9 cellular contexts compared by ENCODE assay signal in the genomic region with DNA sequence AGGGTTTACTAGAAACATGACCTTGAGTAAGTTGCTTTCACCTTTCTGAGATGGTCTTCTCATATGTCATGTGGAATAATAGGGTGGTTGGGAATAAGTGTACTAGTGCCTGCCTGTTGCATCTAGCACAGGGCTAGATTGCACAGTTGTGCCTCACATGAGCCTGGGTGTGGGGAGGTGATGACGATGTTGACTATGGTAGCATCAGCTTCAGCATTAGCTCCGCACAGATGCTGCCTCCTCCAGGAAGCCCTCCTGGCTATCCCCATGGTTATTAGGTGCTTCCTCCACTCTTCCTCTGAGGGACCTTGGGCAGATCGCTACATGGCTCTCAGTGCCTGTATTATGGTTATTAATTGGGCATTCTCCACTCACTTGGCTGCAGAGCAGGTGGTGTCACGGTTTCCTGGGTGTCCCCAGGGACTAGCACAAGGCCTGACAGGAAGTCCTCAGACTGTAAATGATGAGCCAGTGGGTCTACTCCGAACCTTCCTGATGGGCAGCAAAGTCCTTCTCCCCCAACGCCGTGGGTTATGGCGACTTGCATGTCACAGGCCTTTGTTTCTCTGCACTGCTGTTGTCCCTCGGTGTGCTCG.
DNase-seq lines count a peak whose midpoint lies in the region; ATAC-seq, FAIRE-seq and TF ChIP-seq lines count a peak whose summit lies in the region.
"Had no signal": no experiment of that assay in that cellular context is flagged by ENCODE, and none has a peak within 500 bp of the region (broad histone marks: within the 10 kb centered on the region; RNA-seq: fewer than 3 reads in every experiment).

No MANE protein-coding gene starts in this region.

- CTCF ChIA-PET in K562 (lab: Yijun Ruan, JAX; ENCODE audit: low intra/inter-chr PET ratio): no interaction called here

- H3K4me2 ChIP-seq in K562 (ENCODE audit: insufficient read depth, low read length) (no peak overlapping the region), osteoblast (ENCODE audit: insufficient read depth, low read length) (no peak overlapping the region)

- H2AFZ ChIP-seq in K562 (ENCODE audit: low read depth, low read length): no peak overlapping the region
- no peak overlapping the region for H2AFZ ChIP-seq in osteoblast (ENCODE audit: low read length)

- no TSS peak for BruUV-seq in K562 (replicated peaks; lab: Mats Ljungman, UMichigan)

- POLR2A ChIA-PET in K562 (lab: Yijun Ruan, JAX): no interaction called here

- no peak for TF ChIP-seq RAD21 in K562 (CRISPR knock-in tag; conservative IDR thresholded peaks at IDR 0.05 in 1 of 2, IDR thresholded peaks at IDR 0.05 in 1 of 2)

- WGBS in K562 (ENCODE audit: insufficient coverage, low coverage, missing lambda C conversion rate): 2% methylated on average over 10 of the region's 10 CpGs

- no peaks in the 10 kb centered on the region for H4K20me1 ChIP-seq in K562 (replicated peaks; ENCODE audit: control insufficient read depth, insufficient read depth, low read length)
- H4K20me1 ChIP-seq in osteoblast (ENCODE audit: insufficient read depth, low read length): peaks cover 14% of the 10 kb centered on the region

- DNase-seq in K562 (ENCODE audit: extremely low read depth in 1 of 4, low spot score in 3 of 4) (no peak), GDM1 (lab: John Stamatoyannopoulos, UW) (no peak), osteoblast (ENCODE audit: insufficient read length, low spot score, missing footprints) (no peak), mucosa of descending colon (no peak), NCI-H2107 (lab: John Stamatoyannopoulos, UW) (no peak)
- DNase-seq: NCI-H748 treated with DMSO at 0.1 percent for 48 hours had no signal

- H3K27me3 ChIP-seq in K562 (ENCODE audit: control insufficient read depth in 2 of 2, insufficient read depth in 2 of 2, low read length in 2 of 2) (peaks cover 2 to 6% of the 10 kb centered on the region in 2 experiments; a peak in 2 of 5 replicates), osteoblast (ENCODE audit: insufficient read depth, low read length) (no peaks in the 10 kb centered on the region)

- no peaks in the 10 kb centered on the region for H3K36me3 ChIP-seq in K562 (ENCODE audit: control insufficient read depth, insufficient read depth, low read length)
- no peaks in the 10 kb centered on the region for H3K36me3 ChIP-seq in osteoblast (ENCODE audit: insufficient read depth, low read length)
- H3K36me3 ChIP-seq in mucosa of descending colon (ENCODE audit: low read depth): no peaks in the 10 kb centered on the region

- no peaks in the 10 kb centered on the region for H3K9me1 ChIP-seq in K562 (ENCODE audit: control insufficient read depth, insufficient read depth, low read length)

- H3K4me3 ChIP-seq in K562 (no peak overlapping the region), osteoblast (ENCODE audit: insufficient read depth, low read length) (no peak overlapping the region), mucosa of descending colon (no peak overlapping the region)

- H3K27ac ChIP-seq in K562 (ENCODE audit: extremely low read depth, low read depth, low read length) (no peak overlapping the region), osteoblast (ENCODE audit: low read depth, low read length) (no peak overlapping the region)

- TF ChIP-seq CTCF in K562 (IDR thresholded peaks at IDR 0.05 in 2 of 3, conservative IDR thresholded peaks at IDR 0.05 in 1 of 3; ENCODE audit: insufficient read depth in 2 of 3, low read depth in 1 of 3, low read length in 3 of 3) (no peak), osteoblast (IDR thresholded peaks at IDR 0.05; ENCODE audit: extremely low read depth, low read depth, low read length) (no peak), mucosa of descending colon (IDR thresholded peaks at IDR 0.05) (no peak)

- in situ Hi-C loops in K562 (cut with MboI): no loop called here

- no peak overlapping the region for H3K9ac ChIP-seq in K562 (ENCODE audit: insufficient read depth in 1 of 2, low read depth in 2 of 2, low read length in 2 of 2)

- TF ChIP-seq POLR2A in GM18505 (IDR thresholded peaks at IDR 0.05; ENCODE audit: borderline replicate concordance, extremely low read depth, insufficient read depth, insufficient read length) (no peak), K562 (conservative IDR thresholded peaks at IDR 0.05) (no peak)

- no peak for FAIRE-seq in K562 (lab: Jason Lieb, UNC)

- no peak for TF ChIP-seq EP300 in K562 (IDR thresholded peaks at IDR 0.05; ENCODE audit: low read length)

- H3K9me3 ChIP-seq in K562 (replicated peaks; ENCODE audit: control insufficient read depth, insufficient read depth, low read depth, low read length): no peaks in the 10 kb centered on the region
- H3K9me3 ChIP-seq in osteoblast (ENCODE audit: low read depth, low read length): no peaks in the 10 kb centered on the region
- no peaks in the 10 kb centered on the region for H3K9me3 ChIP-seq in mucosa of descending colon

- intact Hi-C loops in K562 (cut with micrococcal nuclease): no loop called here
- intact Hi-C loops in mucosa of descending colon (cut with DNase I, micrococcal nuclease): no loop called here

- H3K79me2 ChIP-seq in K562 (ENCODE audit: control insufficient read depth, insufficient read depth, low read length) (no peaks in the 10 kb centered on the region), osteoblast (ENCODE audit: insufficient read depth, low read length) (peaks cover 4% of the 10 kb centered on the region)

- ATAC-seq in GM18505 (IDR thresholded peaks at IDR 0.05; ENCODE audit: unreplicated experiment) (peak; percentile 38), GM21381 (IDR thresholded peaks at IDR 0.05; ENCODE audit: unreplicated experiment) (peak; percentile 42), HG03139 (IDR thresholded peaks at IDR 0.05; ENCODE audit: unreplicated experiment) (peak; percentile 54), K562 (no peak), mucosa of descending colon (no peak)

- H3K4me1 ChIP-seq in K562 (replicated peaks in 1 of 2; ENCODE audit: control insufficient read depth in 2 of 2, insufficient read depth in 2 of 2, low read length in 2 of 2): no peaks in the 10 kb centered on the region
- H3K4me1 ChIP-seq in osteoblast (ENCODE audit: insufficient read depth, low read length): peaks cover 3% of the 10 kb centered on the region
- peaks cover 5% of the 10 kb centered on the region for H3K4me1 ChIP-seq in mucosa of descending colon (ENCODE audit: low read depth)

TF ChIP-seq in K562, 482 proteins besides CTCF, POLR2A, EP300 and RAD21:
- peak; percentile 79 for TF ChIP-seq RBM25 (IDR thresholded peaks at IDR 0.05; ENCODE audit: low read depth, low read length, severe bottlenecking)
- peak; percentile 96 for TF ChIP-seq ZFP36 (IDR thresholded peaks at IDR 0.05; ENCODE audit: low read depth, low read length, partially characterized antibody)
- TF ChIP-seq ETV6 (IDR thresholded peaks at IDR 0.05; ENCODE audit: borderline replicate concordance in 1 of 2, low read depth in 2 of 2, low read length in 1 of 2): no peak
- no peak for TF ChIP-seq ETV6 (CRISPR knock-in tag; IDR thresholded peaks at IDR 0.05; ENCODE audit: borderline replicate concordance)
TF ChIP-seq in K562: peak in this region for 2.

Comparison
In these comparisons a context has a peak if more than half of its experiments do, and no peak if none do; other contexts are left out.
1. ATAC-seq: peak in GM18505 (single experiment), GM21381 (single experiment) and HG03139 (single experiment); none in K562 (single experiment) and mucosa of descending colon (single experiment).